In genomic region chr2:219498280-219499057, GRCh38 we compare ENCODE assay signal across 8 cellular contexts. TPM values are rescaled to one million over a fixed set of nuclear protein-coding genes. Genes with fewer than 3 reads are reported as not detected.
A peak's percentile ranks its signal among the peaks of the same experiment; 100 is the strongest.
DNase-seq lines count a peak whose midpoint lies in the region; ATAC-seq and TF ChIP-seq lines count a peak whose summit lies in the region.

Gene GMPPA, plus strand, starts transcription at chr2:219498891. Its CDS starts 1,085 bp downstream, at chr2:219499976.

- no peaks in the 10 kb centered on the region for H3K9me3 ChIP-seq in HUES64 (ENCODE audit: insufficient read depth, low read depth, low read length)
- no peaks in the 10 kb centered on the region for H3K9me3 ChIP-seq in OCI-LY1 (ENCODE audit: low read length)

- H3K36me3 Mint-ChIP-seq in Calu3 (ENCODE audit: insufficient read depth, unreplicated experiment), result peaks cover 38% of the 10 kb centered on the region

- intact Hi-C loops in Calu3 (cut with micrococcal nuclease; ENCODE audit: unreplicated experiment), result loop anchor here (1.0 kb wide), 1 partner anchor 23 kb away; no protein-coding TSS in a partner anchor

- H3K4me1 Mint-ChIP-seq in Calu3 (ENCODE audit: low read depth, unreplicated experiment), result peaks cover 23% of the 10 kb centered on the region

- no peaks in the 10 kb centered on the region for H3K9me2 ChIP-seq in OCI-LY1 (ENCODE audit: low read depth, low read length)

- no peaks in the 10 kb centered on the region for H3F3A ChIP-seq in OCI-LY1 (ENCODE audit: insufficient read depth, low read length)

- H3K4me3 Mint-ChIP-seq in Calu3 (ENCODE audit: low read depth, unreplicated experiment), result peak within 1 kb of the TSS; percentile 90

- BruUV-seq in Calu3 (replicated peaks; lab: Mats Ljungman, UMichigan), result no TSS peak

- in situ Hi-C loops in endometrial microvascular endothelial cells (cut with HindIII; ENCODE audit: inconsistent ontology term, low pct_unique_long_range_greater_than_20kb, low sequenced_read_pairs), result no loop called here

- H3K4me2 ChIP-seq in OCI-LY1 (ENCODE audit: low read length), result peak within 1 kb of the TSS; percentile 95

- peak within 1 kb of the TSS; percentile 8; the same call in 1 of the 2 replicates for H2AFZ ChIP-seq in OCI-LY1 (ENCODE audit: low read length)

- H3K4me3 ChIP-seq in HUES64 (ENCODE audit: low read length) (peak within 1 kb of the TSS; percentile 81), OCI-LY1 (ENCODE audit: low read depth, low read length, poor library complexity, severe bottlenecking) (peak within 1 kb of the TSS; percentile 69)

- peak; percentile 92 for ATAC-seq in GM21447 (IDR thresholded peaks at IDR 0.05; ENCODE audit: unreplicated experiment)

- H3K27me3 Mint-ChIP-seq in Calu3 (ENCODE audit: unreplicated experiment), result peaks cover 21% of the 10 kb centered on the region

- peak; percentile 95 for DNase-seq in Calu3
- peak; percentile 92 for DNase-seq in activated CD8-positive, alpha-beta memory T cell treated with anti-CD3 and anti-CD28 coated beads, Interleukin-2, amount 50 U/mL, for 4 hours
- peak; percentile 96 for DNase-seq in mesenteric fat pad (ENCODE audit: low spot score)
- DNase-seq in stimulated activated CD8-positive, alpha-beta memory T cell treated with anti-CD3 and anti-CD28 coated beads, Interleukin-15, amount 100 ng/mL, for 24 hours (ENCODE audit: low read depth), result peak; percentile 64

- no peaks in the 10 kb centered on the region for H3K9me3 Mint-ChIP-seq in Calu3 (ENCODE audit: low read depth, unreplicated experiment)

- H3K27me3 ChIP-seq in HUES64 (ENCODE audit: insufficient read depth, low read length), result peaks cover 48% of the 10 kb centered on the region
- H3K27me3 ChIP-seq in OCI-LY1 (ENCODE audit: insufficient read depth, low read length), result no peaks in the 10 kb centered on the region

- no peaks in the 10 kb centered on the region for H4K20me1 ChIP-seq in OCI-LY1 (ENCODE audit: insufficient read depth, low read length)

- H3K27ac ChIP-seq in HUES64 (ENCODE audit: low read depth, low read length), result peak within 1 kb of the TSS; percentile 53; the same call in 1 of the 2 replicates
- H3K27ac ChIP-seq in OCI-LY1 (ENCODE audit: low read depth, low read length, poor library complexity, severe bottlenecking), result no peak within 1 kb of the TSS

- H3K9ac ChIP-seq in HUES64 (ENCODE audit: low read depth, low read length) (peak within 1 kb of the TSS; percentile 86), OCI-LY1 (ENCODE audit: low read length) (peak within 1 kb of the TSS; percentile 77)

- TF ChIP-seq CTCF in Calu3 (IDR thresholded peaks at IDR 0.05; ENCODE audit: unreplicated experiment), result no peak
- TF ChIP-seq CTCF in OCI-LY1 (IDR thresholded peaks at IDR 0.05; ENCODE audit: low read length), result no peak

- H3K36me3 ChIP-seq in HUES64 (ENCODE audit: insufficient read depth, low read length) (0 out of 2 replicates have a peak, but pooled peaks cover 2% of the 10 kb centered on the region), OCI-LY1 (ENCODE audit: insufficient read depth, low read length) (no peaks in the 10 kb centered on the region)

- H3K79me2 ChIP-seq in OCI-LY1 (ENCODE audit: insufficient read depth, low read length), result no peaks in the 10 kb centered on the region

- CTCF ChIA-PET in Calu3 (lab: Charles Lee), result interaction anchor here (0.6 to 2.6 kb wide), 15 partner anchors 10 to 460 kb away, joined by 3 to 35 read pairs (median 4); no protein-coding TSS in a partner anchor

- H3K27ac Mint-ChIP-seq in Calu3 (ENCODE audit: unreplicated experiment), result peak within 1 kb of the TSS; percentile 97

- H3K4me1 ChIP-seq in HUES64 (ENCODE audit: insufficient read depth, low read length) (peaks cover 15% of the 10 kb centered on the region), OCI-LY1 (ENCODE audit: insufficient read depth, low read length, severe bottlenecking) (peaks cover 22% of the 10 kb centered on the region)

- WGBS in HUES64, result 1% methylated on average over 49 of the region's 49 CpGs

RNA-seq across cellular contexts. Expression of gene GMPPA, which starts in this region (rescaled TPM):
- 53.0 and 59.4 TPM in 2 replicates for total RNA-seq in Calu3 (2022)
- polyA plus RNA-seq in HUES64 (2013, experiment 1 of 2), result 25.1 TPM
- 25.2 TPM for polyA plus RNA-seq in HUES64 (2013, experiment 2 of 2)
- 32.0 TPM for total RNA-seq in endometrial microvascular endothelial cells (ENCODE audit: inconsistent ontology term)
- 32.4 TPM for total RNA-seq in mesenteric fat pad
